ENCODE assay signal across 8 cellular contexts in the genomic region with DNA sequence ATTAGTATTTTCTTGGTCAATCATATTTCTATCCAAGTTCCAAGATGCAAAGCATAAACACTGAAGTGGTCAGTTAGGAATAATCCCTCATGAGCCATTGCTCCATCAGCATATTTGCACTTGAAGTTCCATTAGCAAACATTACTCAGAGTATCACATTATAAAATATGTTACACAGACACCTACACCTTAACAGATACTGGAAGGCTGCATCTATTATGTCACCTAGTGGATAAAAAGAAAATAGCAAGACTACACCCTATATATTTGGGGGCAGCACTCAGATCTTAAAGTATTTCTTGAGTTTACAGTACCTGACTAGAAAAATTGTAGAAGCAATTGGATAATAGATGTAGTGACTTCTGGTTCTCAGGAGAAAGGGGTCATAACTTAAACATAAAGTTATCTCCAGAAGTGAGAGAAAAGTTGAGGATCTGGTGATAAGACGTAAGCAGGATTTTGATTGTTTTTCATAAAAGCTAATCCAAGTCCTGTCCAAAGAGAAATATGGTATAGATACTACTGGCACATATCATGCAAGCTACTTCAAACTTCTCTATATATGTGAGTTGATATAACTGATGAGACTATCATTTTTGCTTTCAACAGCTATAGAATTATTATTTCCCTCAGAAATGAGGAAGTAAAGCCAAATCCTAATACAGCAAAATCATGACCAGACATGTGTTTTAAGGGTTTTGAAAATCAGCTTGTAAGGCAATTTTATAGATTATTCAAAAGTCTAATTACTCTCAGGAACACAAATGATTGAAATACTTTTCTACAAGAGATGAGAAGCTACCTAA.
DNase-seq lines count a peak whose midpoint lies in the region; TF ChIP-seq lines count a peak whose summit lies in the region.

No MANE protein-coding gene starts in this region.

- peak; percentile 30 for DNase-seq in DMS 273 (lab: John Stamatoyannopoulos, UW; ENCODE audit: unreplicated experiment)
- no peak for DNase-seq in DMS 273 treated with DMSO at 0.1 percent for 48 hours (lab: John Stamatoyannopoulos, UW)
- DNase-seq in HEK293T (ENCODE audit: extremely low spot score) = peak; percentile 11
- DNase-seq in M059J (ENCODE audit: low read depth) = peak; percentile 5
- peak; percentile 24 for DNase-seq in epithelial cell of prostate (ENCODE audit: low read depth, low spot score)
- DNase-seq in T-helper 9 cell = no peak
- no peak for DNase-seq in substantia nigra (lab: John Stamatoyannopoulos, UW)
- no peak for DNase-seq in mucosa of gallbladder (ENCODE audit: low spot score)

- H3K27ac ChIP-seq in epithelial cell of prostate (no peak overlapping the region), substantia nigra (ENCODE audit: low read depth, low read length, poor library complexity, severe bottlenecking) (no peak overlapping the region)

- POLR2A ChIA-PET in HEK293T (lab: Yijun Ruan, JAX) = no interaction called here

- CTCF ChIA-PET in HEK293T (lab: Yijun Ruan, JAX) = interaction anchor here (1.0 to 1.2 kb wide), 2 partner anchors 38 to 553 kb away, joined by 3 to 4 read pairs; no protein-coding TSS in a partner anchor

TF ChIP-seq in HEK293T, 16 proteins besides CTCF, POLR2A, EP300 and RAD21:
- no peak for TF ChIP-seq TARDBP (IDR thresholded peaks at IDR 0.05)
- TF ChIP-seq HDGF (IDR thresholded peaks at IDR 0.05; ENCODE audit: borderline replicate concordance) = no peak
- no peak for TF ChIP-seq ZNF384 (IDR thresholded peaks at IDR 0.05)
- TF ChIP-seq NFRKB (IDR thresholded peaks at IDR 0.05) = no peak
- no peak for TF ChIP-seq L3MBTL2 (conservative IDR thresholded peaks at IDR 0.05)
- TF ChIP-seq FOXA1 (IDR thresholded peaks at IDR 0.05) = no peak
- no peak for TF ChIP-seq BHLHE40 (IDR thresholded peaks at IDR 0.05; ENCODE audit: borderline replicate concordance)
- no peak for TF ChIP-seq ARNT (IDR thresholded peaks at IDR 0.05)
- no peak for TF ChIP-seq ELF4 (IDR thresholded peaks at IDR 0.05)
- no peak for TF ChIP-seq CTBP1 (IDR thresholded peaks at IDR 0.05; ENCODE audit: borderline replicate concordance)
- TF ChIP-seq SP1 (IDR thresholded peaks at IDR 0.05) = no peak

Comparison
In these comparisons a context has a peak if more than half of its experiments do, and no peak if none do; other contexts are left out.
1. DNase-seq: peak in DMS 273 (single experiment), HEK293T (single experiment), M059J (single experiment) and epithelial cell of prostate (single experiment); none in DMS 273 treated with DMSO at 0.1 percent for 48 hours (single experiment), T-helper 9 cell (single experiment), substantia nigra (0 of 49) and mucosa of gallbladder (single experiment).